18 cellular contexts compared by ENCODE assay signal in the genomic region with DNA sequence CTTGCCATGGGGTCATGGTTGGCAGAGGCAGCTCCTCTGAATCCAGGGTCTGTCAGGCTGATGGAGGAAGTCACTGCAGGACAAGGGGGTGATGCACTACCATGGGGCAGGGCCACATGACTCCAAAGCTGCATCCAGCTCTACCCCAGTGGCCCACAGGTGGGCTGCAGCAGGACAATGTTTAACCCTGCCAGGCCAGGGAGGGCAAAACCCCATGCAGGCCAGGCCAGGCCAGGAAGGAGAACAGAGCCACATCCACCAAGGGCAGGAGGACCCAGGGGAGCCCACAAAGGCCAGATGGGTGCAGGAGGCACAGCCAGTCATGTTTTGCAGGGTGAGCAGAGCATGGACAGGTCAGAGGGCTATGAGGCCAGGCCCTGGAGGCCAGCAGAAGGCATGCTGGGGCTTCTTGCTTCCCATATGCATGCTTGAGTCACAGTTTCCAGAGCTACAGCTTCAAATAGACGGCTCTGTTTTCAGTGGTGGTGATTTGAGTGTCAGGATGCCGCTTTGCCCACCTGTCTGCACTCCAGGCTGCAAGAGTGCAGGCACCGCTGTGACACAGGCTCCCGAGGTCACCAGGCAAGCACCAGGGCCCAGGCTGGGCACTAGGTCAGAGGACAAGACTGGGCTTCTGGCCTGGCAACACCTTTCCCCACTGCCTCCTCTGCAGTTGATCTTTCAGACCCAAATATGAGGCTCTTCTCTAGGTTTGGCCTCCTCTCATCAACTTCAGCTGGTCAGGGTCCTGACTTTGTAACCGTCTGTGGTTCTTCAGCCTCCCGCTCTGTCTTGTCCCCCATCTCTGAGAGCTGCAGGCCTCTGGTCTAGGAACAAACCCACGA. TPM values are rescaled to one million over a fixed set of nuclear protein-coding genes. Genes with fewer than 3 reads are reported as not detected.
DNase-seq lines count a peak whose midpoint lies in the region; ATAC-seq and TF ChIP-seq lines count a peak whose summit lies in the region.
"Had no signal": no experiment of that assay in that cellular context is flagged by ENCODE, and none has a peak within 500 bp of the region (broad histone marks: within the 10 kb centered on the region; RNA-seq: fewer than 3 reads in every experiment).

No MANE protein-coding gene starts in this region.

- CTCF ChIA-PET in activated naive CD4-positive, alpha-beta T cell treated with anti-CD3 and anti-CD28 coated beads for 36 hours (lab: Charles Lee) = interaction anchor here (0.7 to 3.2 kb wide), 5 partner anchors 9 to 159 kb away, joined by 3 to 25 read pairs (median 6); no protein-coding TSS in a partner anchor

- peaks cover 14% of the 10 kb centered on the region for H3K4me1 Mint-ChIP-seq in activated naive CD4-positive, alpha-beta T cell treated with anti-CD3 and anti-CD28 coated beads for 36 hours (ENCODE audit: low read depth)
- peaks cover 6% of the 10 kb centered on the region for H3K4me1 Mint-ChIP-seq in T-helper 17 cell
- peaks cover 24% of the 10 kb centered on the region for H3K4me1 Mint-ChIP-seq in stimulated activated naive CD8-positive, alpha-beta T cell treated with anti-CD3 and anti-CD28 coated beads, Interleukin-15, amount 100 ng/mL, for 72 hours

- H3K9me3 ChIP-seq in T-helper 17 cell (ENCODE audit: control insufficient read depth, low read length, poor library complexity, severe bottlenecking) = no peaks in the 10 kb centered on the region
- H3K9me3 ChIP-seq: esophagus muscularis mucosa, ovary had no signal

- peak overlapping the region; percentile 61 to 100 (median 99) for H3K27ac ChIP-seq in dorsolateral prefrontal cortex
- H3K27ac ChIP-seq: esophagus muscularis mucosa, GM23248, ovary had no signal

- no peak for TF ChIP-seq CTCF in dorsolateral prefrontal cortex (IDR thresholded peaks at IDR 0.05 in 54 of 56, conservative IDR thresholded peaks at IDR 0.05 in 2 of 56; ENCODE audit: low read depth in 1 of 56, partially characterized antibody in 56 of 56)

- ATAC-seq in T-helper 17 cell (no peak), HG03521 (IDR thresholded peaks at IDR 0.05; ENCODE audit: unreplicated experiment) (no peak)
- no peak for ATAC-seq in stimulated activated naive CD8-positive, alpha-beta T cell treated with anti-CD3 and anti-CD28 coated beads, Interleukin-15, amount 100 ng/mL, for 72 hours

- peak overlapping the region; percentile 71 for H3K4me3 Mint-ChIP-seq in activated naive CD4-positive, alpha-beta T cell treated with anti-CD3 and anti-CD28 coated beads for 36 hours
- H3K4me3 Mint-ChIP-seq in T-helper 17 cell = peak overlapping the region; percentile 65
- H3K4me3 Mint-ChIP-seq in stimulated activated naive CD8-positive, alpha-beta T cell treated with anti-CD3 and anti-CD28 coated beads, Interleukin-15, amount 100 ng/mL, for 72 hours = peak overlapping the region; percentile 64 to 76
- H3K4me3 Mint-ChIP-seq: WTC11 had no signal

- no peak overlapping the region for H3K4me3 ChIP-seq in dorsolateral prefrontal cortex
- H3K4me3 ChIP-seq: esophagus muscularis mucosa, GM12878, GM23248, ovary had no signal

- peak overlapping the region; percentile 86 for H3K27ac Mint-ChIP-seq in activated naive CD4-positive, alpha-beta T cell treated with anti-CD3 and anti-CD28 coated beads for 36 hours
- peak overlapping the region; percentile 85 for H3K27ac Mint-ChIP-seq in T-helper 17 cell
- peak overlapping the region; percentile 97 to 98 for H3K27ac Mint-ChIP-seq in stimulated activated naive CD8-positive, alpha-beta T cell treated with anti-CD3 and anti-CD28 coated beads, Interleukin-15, amount 100 ng/mL, for 72 hours
- H3K27ac Mint-ChIP-seq: WTC11 had no signal

- no peaks in the 10 kb centered on the region for H3K27me3 ChIP-seq in dorsolateral prefrontal cortex
- H3K27me3 ChIP-seq: esophagus muscularis mucosa, ovary had no signal

- DNase-seq in activated naive CD4-positive, alpha-beta T cell treated with anti-CD3 and anti-CD28 coated beads for 36 hours = peak; percentile 13
- DNase-seq in activated naive CD4-positive, alpha-beta T cell treated with Interleukin-2 at 50 U/mL for 16 hours = no peak
- DNase-seq in T-helper 17 cell (no peak), dorsolateral prefrontal cortex (no peak), SIG-M5 treated with dmso at 0.1 percent for 504 hours (lab: John Stamatoyannopoulos, UW; ENCODE audit: unreplicated experiment) (no peak), GOT3 (lab: John Stamatoyannopoulos, UW) (no peak)
- no peak for DNase-seq in stimulated activated naive CD8-positive, alpha-beta T cell treated with anti-CD3 and anti-CD28 coated beads, Interleukin-15, amount 100 ng/mL, for 72 hours
- DNase-seq: Calu3, GM23248, NCI-H146, NCI-H226 had no signal

- intact Hi-C loops in activated naive CD4-positive, alpha-beta T cell treated with anti-CD3 and anti-CD28 coated beads for 36 hours (cut with micrococcal nuclease) = loop anchor here (2.0 kb wide), 1 partner anchor 24 kb away; no protein-coding TSS in a partner anchor
- intact Hi-C loops in dorsolateral prefrontal cortex (cut with DNase I) = no loop called here

- no peaks in the 10 kb centered on the region for H3K9me3 Mint-ChIP-seq in activated naive CD4-positive, alpha-beta T cell treated with anti-CD3 and anti-CD28 coated beads for 36 hours
- peaks cover 4 to 11% of the 10 kb centered on the region in 2 donors for H3K9me3 Mint-ChIP-seq in stimulated activated naive CD8-positive, alpha-beta T cell treated with anti-CD3 and anti-CD28 coated beads, Interleukin-15, amount 100 ng/mL, for 72 hours
- H3K9me3 Mint-ChIP-seq: WTC11 had no signal

- H3K36me3 Mint-ChIP-seq in activated naive CD4-positive, alpha-beta T cell treated with anti-CD3 and anti-CD28 coated beads for 36 hours (ENCODE audit: low read depth) = peaks cover 3% of the 10 kb centered on the region
- peaks cover 2% of the 10 kb centered on the region for H3K36me3 Mint-ChIP-seq in T-helper 17 cell (ENCODE audit: low read depth)
- H3K36me3 Mint-ChIP-seq: WTC11 had no signal

- no peaks in the 10 kb centered on the region for H3K27me3 Mint-ChIP-seq in activated naive CD4-positive, alpha-beta T cell treated with anti-CD3 and anti-CD28 coated beads for 36 hours (ENCODE audit: low read depth)
- H3K27me3 Mint-ChIP-seq in T-helper 17 cell = peaks cover 4% of the 10 kb centered on the region
- H3K27me3 Mint-ChIP-seq in stimulated activated naive CD8-positive, alpha-beta T cell treated with anti-CD3 and anti-CD28 coated beads, Interleukin-15, amount 100 ng/mL, for 72 hours = no peaks in the 10 kb centered on the region

RNA-seq across cellular contexts. Expression of gene RSPH14, which starts 22.9 kb away (rescaled TPM):
- under 1 TPM; 0.33 to 0.35 TPM for total RNA-seq in activated naive CD4-positive, alpha-beta T cell treated with anti-CD3 and anti-CD28 coated beads for 36 hours
- total RNA-seq in T-helper 17 cell = 1 to 10 TPM; 1.1 to 1.4 TPM
- 10 to 100 TPM in 84 of 120 experiments, 1 to 10 TPM in 36; 3.0 to 22.3 (median 11.9) TPM for total RNA-seq in dorsolateral prefrontal cortex
- total RNA-seq: Calu3, G401, GM23248, SK-MEL-5, WTC11 had no signal

RNA-seq across cellular contexts. Expression of gene RAB36, which starts 26.4 kb away (rescaled TPM):
- not detected for total RNA-seq in activated naive CD4-positive, alpha-beta T cell treated with anti-CD3 and anti-CD28 coated beads for 36 hours
- total RNA-seq in T-helper 17 cell (1 to 10 TPM; 1.1 to 2.4 TPM), dorsolateral prefrontal cortex (10 to 100 TPM in 101 of 120 experiments, 1 to 10 TPM in 19; 7.2 to 20.6 (median 12.3) TPM)

RNA-seq across cellular contexts. Expression of gene GNAZ, which starts 48.5 kb away (rescaled TPM):
- total RNA-seq in activated naive CD4-positive, alpha-beta T cell treated with anti-CD3 and anti-CD28 coated beads for 36 hours = 1 to 10 TPM; 1.1 to 1.8 TPM
- 10 to 100 TPM in 1 of 2 donors, 1 to 10 TPM in 1; 1.4 to 44.1 TPM for total RNA-seq in T-helper 17 cell
- total RNA-seq in dorsolateral prefrontal cortex = 100 to 1,000 TPM in 10 of 120 experiments, 10 to 100 TPM in 110; 66.2 to 113 (median 85.3) TPM
